In genomic region chr7:29924006-29924405, GRCh38 we compare ENCODE assay signal across 1 cellular context.
TF ChIP-seq lines count a peak whose summit lies in the region.

No MANE protein-coding gene starts in this region.

TF ChIP-seq in HepG2, 621 proteins besides CTCF, POLR2A, EP300 and RAD21 (continued from another document):
- TF ChIP-seq, protein P1, sequence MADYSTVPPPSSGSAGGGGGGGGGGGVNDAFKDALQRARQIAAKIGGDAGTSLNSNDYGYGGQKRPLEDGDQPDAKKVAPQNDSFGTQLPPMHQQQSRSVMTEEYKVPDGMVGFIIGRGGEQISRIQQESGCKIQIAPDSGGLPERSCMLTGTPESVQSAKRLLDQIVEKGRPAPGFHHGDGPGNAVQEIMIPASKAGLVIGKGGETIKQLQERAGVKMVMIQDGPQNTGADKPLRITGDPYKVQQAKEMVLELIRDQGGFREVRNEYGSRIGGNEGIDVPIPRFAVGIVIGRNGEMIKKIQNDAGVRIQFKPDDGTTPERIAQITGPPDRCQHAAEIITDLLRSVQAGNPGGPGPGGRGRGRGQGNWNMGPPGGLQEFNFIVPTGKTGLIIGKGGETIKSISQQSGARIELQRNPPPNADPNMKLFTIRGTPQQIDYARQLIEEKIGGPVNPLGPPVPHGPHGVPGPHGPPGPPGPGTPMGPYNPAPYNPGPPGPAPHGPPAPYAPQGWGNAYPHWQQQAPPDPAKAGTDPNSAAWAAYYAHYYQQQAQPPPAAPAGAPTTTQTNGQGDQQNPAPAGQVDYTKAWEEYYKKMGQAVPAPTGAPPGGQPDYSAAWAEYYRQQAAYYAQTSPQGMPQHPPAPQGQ (CRISPR knock-in tag; IDR thresholded peaks at IDR 0.05; ENCODE audit: borderline replicate concordance): no peak
- TF ChIP-seq IRX3 (CRISPR knock-in tag; IDR thresholded peaks at IDR 0.05; ENCODE audit: borderline replicate concordance, low read depth) (no peak), STAT6 (CRISPR knock-in tag; IDR thresholded peaks at IDR 0.05; ENCODE audit: borderline replicate concordance) (no peak), SKIL (CRISPR knock-in tag; IDR thresholded peaks at IDR 0.05; ENCODE audit: borderline replicate concordance) (no peak), ADNP (CRISPR knock-in tag; IDR thresholded peaks at IDR 0.05) (no peak), YEATS4 (CRISPR knock-in tag; IDR thresholded peaks at IDR 0.05; ENCODE audit: borderline replicate concordance) (no peak), ZNF878 (CRISPR knock-in tag; IDR thresholded peaks at IDR 0.05) (no peak), TEAD3 (CRISPR knock-in tag; optimal IDR thresholded peaks at IDR 0.05; ENCODE audit: borderline replicate concordance) (no peak), ZNF160 (CRISPR knock-in tag; IDR thresholded peaks at IDR 0.05) (no peak)
- TF ChIP-seq, protein P2, sequence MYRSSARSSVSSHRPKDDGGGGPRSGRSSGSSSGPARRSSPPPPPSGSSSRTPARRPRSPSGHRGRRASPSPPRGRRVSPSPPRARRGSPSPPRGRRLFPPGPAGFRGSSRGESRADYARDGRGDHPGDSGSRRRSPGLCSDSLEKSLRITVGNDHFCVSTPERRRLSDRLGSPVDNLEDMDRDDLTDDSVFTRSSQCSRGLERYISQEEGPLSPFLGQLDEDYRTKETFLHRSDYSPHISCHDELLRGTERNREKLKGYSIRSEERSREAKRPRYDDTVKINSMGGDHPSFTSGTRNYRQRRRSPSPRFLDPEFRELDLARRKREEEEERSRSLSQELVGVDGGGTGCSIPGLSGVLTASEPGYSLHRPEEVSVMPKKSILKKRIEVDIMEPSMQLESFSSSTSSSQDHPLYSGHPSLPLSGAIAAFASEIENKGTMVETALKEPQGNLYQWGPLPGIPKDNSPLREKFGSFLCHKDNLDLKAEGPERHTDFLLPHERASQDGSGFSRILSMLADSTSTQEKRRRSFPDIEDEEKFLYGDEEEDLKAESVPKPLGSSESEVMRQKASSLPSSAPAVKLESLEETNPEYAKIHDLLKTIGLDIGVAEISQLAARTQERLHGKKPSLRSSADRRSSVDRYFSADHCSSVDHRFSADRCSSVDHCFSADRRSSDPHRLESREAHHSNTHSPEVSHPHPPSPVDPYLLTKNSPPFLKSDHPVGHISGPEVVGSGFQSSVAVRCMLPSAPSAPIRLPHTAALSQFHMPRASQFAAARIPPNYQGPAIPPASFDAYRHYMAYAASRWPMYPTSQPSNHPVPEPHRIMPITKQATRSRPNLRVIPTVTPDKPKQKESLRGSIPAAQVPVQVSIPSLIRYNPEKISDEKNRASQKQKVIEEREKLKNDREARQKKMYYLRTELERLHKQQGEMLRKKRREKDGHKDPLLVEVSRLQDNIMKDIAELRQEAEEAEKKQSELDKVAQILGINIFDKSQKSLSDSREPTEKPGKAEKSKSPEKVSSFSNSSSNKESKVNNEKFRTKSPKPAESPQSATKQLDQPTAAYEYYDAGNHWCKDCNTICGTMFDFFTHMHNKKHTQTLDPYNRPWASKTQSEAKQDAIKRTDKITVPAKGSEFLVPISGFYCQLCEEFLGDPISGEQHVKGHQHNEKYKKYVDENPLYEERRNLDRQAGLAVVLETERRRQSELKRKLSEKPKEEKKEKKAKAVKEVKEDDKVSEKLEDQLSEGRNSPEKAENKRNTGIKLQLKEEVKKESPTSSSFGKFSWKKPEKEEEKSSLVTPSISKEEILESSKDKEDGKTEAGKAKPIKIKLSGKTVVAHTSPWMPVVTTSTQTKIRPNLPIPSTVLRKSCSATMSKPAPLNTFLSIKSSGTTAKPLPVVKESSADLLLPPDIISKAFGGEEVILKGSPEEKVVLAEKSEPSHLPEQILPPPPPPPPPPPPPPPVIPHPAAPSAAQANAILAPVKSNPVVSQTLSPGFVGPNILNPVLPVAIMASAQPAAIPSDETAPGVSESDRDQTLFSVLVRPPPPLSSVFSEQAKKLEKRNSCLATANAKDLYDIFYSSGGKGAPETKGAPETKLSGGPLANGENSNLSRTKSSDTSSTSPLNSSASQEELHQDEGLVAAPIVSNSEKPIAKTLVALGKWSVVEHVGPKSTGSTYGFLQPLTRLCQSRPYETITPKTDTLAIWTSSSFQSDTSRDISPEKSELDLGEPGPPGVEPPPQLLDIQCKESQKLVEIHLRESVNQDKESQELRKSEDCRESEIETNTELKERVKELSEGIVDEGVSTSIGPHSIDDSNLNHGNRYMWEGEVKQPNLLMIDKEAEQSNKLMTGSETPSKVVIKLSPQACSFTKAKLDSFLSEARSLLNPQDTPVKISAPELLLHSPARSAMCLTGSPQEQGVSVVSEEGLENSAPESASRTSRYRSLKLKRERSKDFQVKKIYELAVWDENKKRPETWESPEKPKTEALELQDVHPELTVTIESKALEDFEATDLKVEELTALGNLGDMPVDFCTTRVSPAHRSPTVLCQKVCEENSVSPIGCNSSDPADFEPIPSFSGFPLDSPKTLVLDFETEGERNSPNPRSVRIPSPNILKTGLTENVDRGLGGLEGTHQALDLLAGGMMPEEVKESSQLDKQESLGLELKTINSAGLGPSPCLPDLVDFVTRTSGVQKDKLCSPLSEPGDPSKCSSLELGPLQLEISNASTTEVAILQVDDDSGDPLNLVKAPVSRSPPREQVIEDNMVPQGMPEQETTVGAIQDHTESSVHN (CRISPR knock-in tag; IDR thresholded peaks at IDR 0.05): no peak
